ENCODE assay signal across 1 cellular context in the genomic region with DNA sequence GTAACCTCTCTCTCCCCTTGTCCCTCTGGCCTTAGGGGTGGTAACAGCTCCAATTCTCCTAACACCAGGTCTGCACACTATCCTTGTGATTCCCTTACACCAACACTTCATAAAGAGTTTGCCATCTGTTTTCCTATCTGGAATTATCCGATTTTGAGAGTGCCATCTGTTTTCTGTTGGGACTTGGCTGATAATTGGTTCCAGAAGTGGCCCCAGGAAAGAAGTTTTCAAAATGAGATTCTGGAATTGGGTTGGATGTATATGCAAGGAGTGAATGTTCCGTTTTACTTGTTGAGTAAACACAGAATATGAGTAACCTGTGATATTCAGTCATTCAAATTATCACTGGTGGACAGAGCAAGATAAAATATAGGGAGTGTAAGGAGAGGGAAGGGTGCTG.
TF ChIP-seq lines count a peak whose summit lies in the region.

No MANE protein-coding gene starts in this region.

TF ChIP-seq in GM23338, 12 proteins besides CTCF, POLR2A, EP300 and RAD21 (continued from another document):
- TF ChIP-seq, protein P1, sequence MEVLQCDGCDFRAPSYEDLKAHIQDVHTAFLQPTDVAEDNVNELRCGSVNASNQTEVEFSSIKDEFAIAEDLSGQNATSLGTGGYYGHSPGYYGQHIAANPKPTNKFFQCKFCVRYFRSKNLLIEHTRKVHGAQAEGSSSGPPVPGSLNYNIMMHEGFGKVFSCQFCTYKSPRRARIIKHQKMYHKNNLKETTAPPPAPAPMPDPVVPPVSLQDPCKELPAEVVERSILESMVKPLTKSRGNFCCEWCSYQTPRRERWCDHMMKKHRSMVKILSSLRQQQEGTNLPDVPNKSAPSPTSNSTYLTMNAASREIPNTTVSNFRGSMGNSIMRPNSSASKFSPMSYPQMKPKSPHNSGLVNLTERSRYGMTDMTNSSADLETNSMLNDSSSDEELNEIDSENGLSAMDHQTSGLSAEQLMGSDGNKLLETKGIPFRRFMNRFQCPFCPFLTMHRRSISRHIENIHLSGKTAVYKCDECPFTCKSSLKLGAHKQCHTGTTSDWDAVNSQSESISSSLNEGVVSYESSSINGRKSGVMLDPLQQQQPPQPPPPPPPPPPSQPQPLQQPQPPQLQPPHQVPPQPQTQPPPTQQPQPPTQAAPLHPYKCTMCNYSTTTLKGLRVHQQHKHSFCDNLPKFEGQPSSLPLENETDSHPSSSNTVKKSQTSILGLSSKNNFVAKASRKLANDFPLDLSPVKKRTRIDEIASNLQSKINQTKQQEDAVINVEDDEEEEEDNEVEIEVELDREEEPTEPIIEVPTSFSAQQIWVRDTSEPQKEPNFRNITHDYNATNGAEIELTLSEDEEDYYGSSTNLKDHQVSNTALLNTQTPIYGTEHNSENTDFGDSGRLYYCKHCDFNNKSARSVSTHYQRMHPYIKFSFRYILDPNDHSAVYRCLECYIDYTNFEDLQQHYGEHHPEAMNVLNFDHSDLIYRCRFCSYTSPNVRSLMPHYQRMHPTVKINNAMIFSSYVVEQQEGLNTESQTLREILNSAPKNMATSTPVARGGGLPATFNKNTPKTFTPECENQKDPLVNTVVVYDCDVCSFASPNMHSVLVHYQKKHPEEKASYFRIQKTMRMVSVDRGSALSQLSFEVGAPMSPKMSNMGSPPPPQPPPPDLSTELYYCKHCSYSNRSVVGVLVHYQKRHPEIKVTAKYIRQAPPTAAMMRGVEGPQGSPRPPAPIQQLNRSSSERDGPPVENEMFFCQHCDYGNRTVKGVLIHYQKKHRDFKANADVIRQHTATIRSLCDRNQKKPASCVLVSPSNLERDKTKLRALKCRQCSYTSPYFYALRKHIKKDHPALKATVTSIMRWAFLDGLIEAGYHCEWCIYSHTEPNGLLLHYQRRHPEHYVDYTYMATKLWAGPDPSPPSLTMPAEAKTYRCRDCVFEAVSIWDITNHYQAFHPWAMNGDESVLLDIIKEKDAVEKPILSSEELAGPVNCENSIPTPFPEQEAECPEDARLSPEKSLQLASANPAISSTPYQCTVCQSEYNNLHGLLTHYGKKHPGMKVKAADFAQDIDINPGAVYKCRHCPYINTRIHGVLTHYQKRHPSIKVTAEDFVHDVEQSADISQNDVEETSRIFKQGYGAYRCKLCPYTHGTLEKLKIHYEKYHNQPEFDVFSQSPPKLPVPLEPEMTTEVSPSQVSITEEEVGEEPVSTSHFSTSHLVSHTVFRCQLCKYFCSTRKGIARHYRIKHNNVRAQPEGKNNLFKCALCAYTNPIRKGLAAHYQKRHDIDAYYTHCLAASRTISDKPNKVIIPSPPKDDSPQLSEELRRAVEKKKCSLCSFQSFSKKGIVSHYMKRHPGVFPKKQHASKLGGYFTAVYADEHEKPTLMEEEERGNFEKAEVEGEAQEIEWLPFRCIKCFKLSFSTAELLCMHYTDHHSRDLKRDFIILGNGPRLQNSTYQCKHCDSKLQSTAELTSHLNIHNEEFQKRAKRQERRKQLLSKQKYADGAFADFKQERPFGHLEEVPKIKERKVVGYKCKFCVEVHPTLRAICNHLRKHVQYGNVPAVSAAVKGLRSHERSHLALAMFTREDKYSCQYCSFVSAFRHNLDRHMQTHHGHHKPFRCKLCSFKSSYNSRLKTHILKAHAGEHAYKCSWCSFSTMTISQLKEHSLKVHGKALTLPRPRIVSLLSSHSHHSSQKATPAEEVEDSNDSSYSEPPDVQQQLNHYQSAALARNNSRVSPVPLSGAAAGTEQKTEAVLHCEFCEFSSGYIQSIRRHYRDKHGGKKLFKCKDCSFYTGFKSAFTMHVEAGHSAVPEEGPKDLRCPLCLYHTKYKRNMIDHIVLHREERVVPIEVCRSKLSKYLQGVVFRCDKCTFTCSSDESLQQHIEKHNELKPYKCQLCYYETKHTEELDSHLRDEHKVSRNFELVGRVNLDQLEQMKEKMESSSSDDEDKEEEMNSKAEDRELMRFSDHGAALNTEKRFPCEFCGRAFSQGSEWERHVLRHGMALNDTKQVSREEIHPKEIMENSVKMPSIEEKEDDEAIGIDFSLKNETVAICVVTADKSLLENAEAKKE (CRISPR knock-in tag; IDR thresholded peaks at IDR 0.05) = no peak
- no peak for TF ChIP-seq EZH2 (IDR thresholded peaks at IDR 0.05; ENCODE audit: low read depth, unreplicated experiment)
- TF ChIP-seq, protein P2, sequence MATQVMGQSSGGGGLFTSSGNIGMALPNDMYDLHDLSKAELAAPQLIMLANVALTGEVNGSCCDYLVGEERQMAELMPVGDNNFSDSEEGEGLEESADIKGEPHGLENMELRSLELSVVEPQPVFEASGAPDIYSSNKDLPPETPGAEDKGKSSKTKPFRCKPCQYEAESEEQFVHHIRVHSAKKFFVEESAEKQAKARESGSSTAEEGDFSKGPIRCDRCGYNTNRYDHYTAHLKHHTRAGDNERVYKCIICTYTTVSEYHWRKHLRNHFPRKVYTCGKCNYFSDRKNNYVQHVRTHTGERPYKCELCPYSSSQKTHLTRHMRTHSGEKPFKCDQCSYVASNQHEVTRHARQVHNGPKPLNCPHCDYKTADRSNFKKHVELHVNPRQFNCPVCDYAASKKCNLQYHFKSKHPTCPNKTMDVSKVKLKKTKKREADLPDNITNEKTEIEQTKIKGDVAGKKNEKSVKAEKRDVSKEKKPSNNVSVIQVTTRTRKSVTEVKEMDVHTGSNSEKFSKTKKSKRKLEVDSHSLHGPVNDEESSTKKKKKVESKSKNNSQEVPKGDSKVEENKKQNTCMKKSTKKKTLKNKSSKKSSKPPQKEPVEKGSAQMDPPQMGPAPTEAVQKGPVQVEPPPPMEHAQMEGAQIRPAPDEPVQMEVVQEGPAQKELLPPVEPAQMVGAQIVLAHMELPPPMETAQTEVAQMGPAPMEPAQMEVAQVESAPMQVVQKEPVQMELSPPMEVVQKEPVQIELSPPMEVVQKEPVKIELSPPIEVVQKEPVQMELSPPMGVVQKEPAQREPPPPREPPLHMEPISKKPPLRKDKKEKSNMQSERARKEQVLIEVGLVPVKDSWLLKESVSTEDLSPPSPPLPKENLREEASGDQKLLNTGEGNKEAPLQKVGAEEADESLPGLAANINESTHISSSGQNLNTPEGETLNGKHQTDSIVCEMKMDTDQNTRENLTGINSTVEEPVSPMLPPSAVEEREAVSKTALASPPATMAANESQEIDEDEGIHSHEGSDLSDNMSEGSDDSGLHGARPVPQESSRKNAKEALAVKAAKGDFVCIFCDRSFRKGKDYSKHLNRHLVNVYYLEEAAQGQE (IDR thresholded peaks at IDR 0.05; ENCODE audit: unreplicated experiment) = no peak
- no peak for TF ChIP-seq ZNF331 (CRISPR knock-in tag; IDR thresholded peaks at IDR 0.05; ENCODE audit: low read depth)
- no peak for TF ChIP-seq STAT1 (IDR thresholded peaks at IDR 0.05; ENCODE audit: unreplicated experiment)
- TF ChIP-seq POLR2AphosphoS5 (IDR thresholded peaks at IDR 0.05; ENCODE audit: low read depth) = no peak
- TF ChIP-seq NANOG (IDR thresholded peaks at IDR 0.05; ENCODE audit: borderline replicate concordance) = no peak
